ENCODE assay signal across 21 cellular contexts in genomic region chr6:16078064-16078463, GRCh38. TPM values are rescaled to one million over a fixed set of nuclear protein-coding genes. Genes with fewer than 3 reads are reported as not detected.
A peak's percentile ranks its signal among the peaks of the same experiment; 100 is the strongest.
DNase-seq lines count a peak whose midpoint lies in the region; ATAC-seq and TF ChIP-seq lines count a peak whose summit lies in the region.
"Had no signal": no experiment of that assay in that cellular context is flagged by ENCODE, and none has a peak within 500 bp of the region (broad histone marks: within the 10 kb centered on the region; RNA-seq: fewer than 3 reads in every experiment).

No MANE protein-coding gene starts in this region.

- no peaks in the 10 kb centered on the region for H3K9me3 ChIP-seq in MM.1S (replicated peaks; ENCODE audit: insufficient read depth, low read length)
- no peaks in the 10 kb centered on the region for H3K9me3 ChIP-seq in esophagus squamous epithelium
- H3K9me3 ChIP-seq: BLaER1 treated with 17β-estradiol and CSF1 and Interleukin-3, amounts not matched to agents 10 nM and 100 nM; gastroesophageal sphincter; spleen had no signal

- no peaks in the 10 kb centered on the region for H3F3A ChIP-seq in MM.1S (ENCODE audit: insufficient read depth, low read length)

- WGBS in esophagus squamous epithelium, 2 donors = 77 to 93% methylated on average over 2 of the region's 2 CpGs

- H3K9me3 Mint-ChIP-seq in activated CD4-positive, alpha-beta T cell treated with anti-CD3 and anti-CD28 coated beads, Interleukin-2, amount 10 ng/mL, durations not matched to agents 7 days and 5 days = no peaks in the 10 kb centered on the region
- H3K9me3 Mint-ChIP-seq: activated naive CD8-positive, alpha-beta T cell treated with anti-CD3 and anti-CD28 coated beads for 36 hours; immature natural killer cell; mesothelial cell of epicardium had no signal

- no peak for TF ChIP-seq POLR2A in esophagus squamous epithelium (IDR thresholded peaks at IDR 0.05)

- H3K27me3 Mint-ChIP-seq in activated CD4-positive, alpha-beta T cell treated with anti-CD3 and anti-CD28 coated beads, Interleukin-2, amount 10 ng/mL, durations not matched to agents 7 days and 5 days = peaks cover 4% of the 10 kb centered on the region

- DNase-seq in MM.1S (peak; percentile 65), NCI-H2107 treated with DMSO at 0.1 percent for 48 hours (lab: John Stamatoyannopoulos, UW; ENCODE audit: unreplicated experiment) (no peak), esophagus squamous epithelium (lab: John Stamatoyannopoulos, UW) (no peak)
- DNase-seq in activated CD4-positive, alpha-beta T cell treated with anti-CD3 and anti-CD28 coated beads, Interleukin-2, amount 10 ng/mL, durations not matched to agents 7 days and 5 days = no peak
- DNase-seq in activated naive CD4-positive, alpha-beta T cell treated with Interleukin-2 at 50 U/mL for 16 hours = no peak
- DNase-seq: activated CD8-positive, alpha-beta memory T cell treated with anti-CD3 and anti-CD28 coated beads, Interleukin-2, amount 50 U/mL, for 4 hours; activated naive CD8-positive, alpha-beta T cell treated with anti-CD3 and anti-CD28 coated beads for 36 hours; caudate nucleus; immature natural killer cell; NCI-H1105 treated with DMSO at 0.1 percent for 48 hours; NCI-H345; occipital lobe; OCI-M1; spleen had no signal

- H3K36me3 ChIP-seq in MM.1S (replicated peaks; ENCODE audit: insufficient read depth, low read length) (no peaks in the 10 kb centered on the region), esophagus squamous epithelium (no peaks in the 10 kb centered on the region)
- H3K36me3 ChIP-seq: BLaER1 treated with 17β-estradiol and CSF1 and Interleukin-3, amounts not matched to agents 10 nM and 100 nM; gastroesophageal sphincter; spleen had no signal

- H4K20me1 ChIP-seq in MM.1S (ENCODE audit: insufficient read depth, low read length) = no peaks in the 10 kb centered on the region
- H4K20me1 ChIP-seq: BLaER1 treated with 17β-estradiol and CSF1 and Interleukin-3, amounts not matched to agents 10 nM and 100 nM had no signal

- H3K9ac ChIP-seq in MM.1S (ENCODE audit: low read length) = no peak overlapping the region
- H3K9ac ChIP-seq: BLaER1 treated with 17β-estradiol and CSF1 and Interleukin-3, amounts not matched to agents 10 nM and 100 nM had no signal

- no peaks in the 10 kb centered on the region for H3K9me2 ChIP-seq in MM.1S (replicated peaks; ENCODE audit: insufficient read depth, low read length)

- peak overlapping the region; percentile 51 for H3K4me2 ChIP-seq in MM.1S (ENCODE audit: low read depth, low read length)
- H3K4me2 ChIP-seq: BLaER1 treated with 17β-estradiol and CSF1 and Interleukin-3, amounts not matched to agents 10 nM and 100 nM had no signal

- no peak overlapping the region for H3K27ac Mint-ChIP-seq in activated CD4-positive, alpha-beta T cell treated with anti-CD3 and anti-CD28 coated beads, Interleukin-2, amount 10 ng/mL, durations not matched to agents 7 days and 5 days
- H3K27ac Mint-ChIP-seq: activated naive CD8-positive, alpha-beta T cell treated with anti-CD3 and anti-CD28 coated beads for 36 hours; immature natural killer cell; mesothelial cell of epicardium had no signal

- H3K27me3 ChIP-seq in MM.1S (replicated peaks; ENCODE audit: insufficient read depth, low read length) (no peaks in the 10 kb centered on the region), esophagus squamous epithelium (peaks cover 0 to 6% (median 0%) of the 10 kb centered on the region in 4 donors)
- H3K27me3 ChIP-seq: BLaER1 treated with 17β-estradiol and CSF1 and Interleukin-3, amounts not matched to agents 10 nM and 100 nM; gastroesophageal sphincter; spleen had no signal

- ATAC-seq in GM18870 (IDR thresholded peaks at IDR 0.05; ENCODE audit: unreplicated experiment) (peak; percentile 80), GM21390 (IDR thresholded peaks at IDR 0.05; ENCODE audit: unreplicated experiment) (peak; percentile 95), HG02943 (IDR thresholded peaks at IDR 0.05; ENCODE audit: low read depth, unreplicated experiment) (peak; percentile 89)
- ATAC-seq: gastroesophageal sphincter had no signal

- H3K27ac ChIP-seq in MM.1S (ENCODE audit: low read length) (peak overlapping the region; percentile 12; the same call in 1 of the 2 replicates), esophagus squamous epithelium (no peak overlapping the region)
- H3K27ac ChIP-seq: BLaER1 treated with 17β-estradiol and CSF1 and Interleukin-3, amounts not matched to agents 10 nM and 100 nM; gastroesophageal sphincter; spleen; VCaP had no signal

- H3K36me3 Mint-ChIP-seq in activated CD4-positive, alpha-beta T cell treated with anti-CD3 and anti-CD28 coated beads, Interleukin-2, amount 10 ng/mL, durations not matched to agents 7 days and 5 days (ENCODE audit: low read depth) = no peaks in the 10 kb centered on the region
- H3K36me3 Mint-ChIP-seq: activated naive CD8-positive, alpha-beta T cell treated with anti-CD3 and anti-CD28 coated beads for 36 hours; immature natural killer cell; mesothelial cell of epicardium had no signal

- H3K4me3 Mint-ChIP-seq in activated CD4-positive, alpha-beta T cell treated with anti-CD3 and anti-CD28 coated beads, Interleukin-2, amount 10 ng/mL, durations not matched to agents 7 days and 5 days = no peak overlapping the region
- H3K4me3 Mint-ChIP-seq: activated naive CD8-positive, alpha-beta T cell treated with anti-CD3 and anti-CD28 coated beads for 36 hours; immature natural killer cell; mesothelial cell of epicardium had no signal

- peaks cover 17% of the 10 kb centered on the region for H3K4me1 ChIP-seq in MM.1S (ENCODE audit: low read length)
- peaks cover 0 to 37% (median 0%) of the 10 kb centered on the region in 3 donors for H3K4me1 ChIP-seq in esophagus squamous epithelium
- H3K4me1 ChIP-seq: gastroesophageal sphincter, spleen had no signal

- CTCF ChIA-PET in activated CD4-positive, alpha-beta T cell treated with anti-CD3 and anti-CD28 coated beads, Interleukin-2, amount 10 ng/mL, durations not matched to agents 7 days and 5 days (lab: Charles Lee) = no interaction called here

- TF ChIP-seq CTCF in MM.1S (IDR thresholded peaks at IDR 0.05; ENCODE audit: low read length) (no peak), esophagus squamous epithelium (IDR thresholded peaks at IDR 0.05) (no peak)

- 0 out of 2 replicates have a peak overlapping the region, but pooled peaks have one; percentile 9 for H2AFZ ChIP-seq in MM.1S (ENCODE audit: low read length)

- intact Hi-C loops in esophagus squamous epithelium (cut with DNase I) = no loop called here

- H3K4me3 ChIP-seq in MM.1S (ENCODE audit: low read length) = no peak overlapping the region
- H3K4me3 ChIP-seq in esophagus squamous epithelium = no peak overlapping the region
- H3K4me3 ChIP-seq: BLaER1 treated with 17β-estradiol and CSF1 and Interleukin-3, amounts not matched to agents 10 nM and 100 nM; gastroesophageal sphincter; spleen had no signal

- POLR2A ChIA-PET in activated CD4-positive, alpha-beta T cell treated with anti-CD3 and anti-CD28 coated beads, Interleukin-2, amount 10 ng/mL, durations not matched to agents 7 days and 5 days (lab: Charles Lee) = no interaction called here

- no peaks in the 10 kb centered on the region for H3K79me2 ChIP-seq in MM.1S (ENCODE audit: low read length)

- no peaks in the 10 kb centered on the region for H3K4me1 Mint-ChIP-seq in activated CD4-positive, alpha-beta T cell treated with anti-CD3 and anti-CD28 coated beads, Interleukin-2, amount 10 ng/mL, durations not matched to agents 7 days and 5 days
- H3K4me1 Mint-ChIP-seq: activated naive CD8-positive, alpha-beta T cell treated with anti-CD3 and anti-CD28 coated beads for 36 hours; immature natural killer cell; mesothelial cell of epicardium had no signal

RNA-seq across cellular contexts. Expression of gene MYLIP, which starts 50.8 kb away (rescaled TPM):
- total RNA-seq in esophagus squamous epithelium = 10 to 100 TPM in 3 of 4 donors, 1 to 10 TPM in 1; 8.6 to 32.0 (median 17.5) TPM
- 10 to 100 TPM; 16.9 to 18.1 TPM for total RNA-seq in activated CD4-positive, alpha-beta T cell treated with anti-CD3 and anti-CD28 coated beads, Interleukin-2, amount 10 ng/mL, durations not matched to agents 7 days and 5 days
